In genomic region chr19:43934985-43935708, GRCh38 we compare ENCODE assay signal across 1 cellular context.
A peak's percentile ranks its signal among the peaks of the same experiment; 100 is the strongest.
TF ChIP-seq lines count a peak whose summit lies in the region.

ZNF45 (minus strand) TSS chr19:43935282; CDS start chr19:43922185, 13,097 bp downstream.

TF ChIP-seq in HEK293, 187 proteins besides CTCF, POLR2A, EP300 and RAD21 (continued from another document and continues in another):
- TF ChIP-seq ZNF184 (tag by site-specific recombination; IDR thresholded peaks at IDR 0.05) (peak; percentile 58; the same call in 1 of the 2 replicates), ZNF248 (tag by site-specific recombination; IDR thresholded peaks at IDR 0.05) (no peak), ZNF792 (tag by site-specific recombination; IDR thresholded peaks at IDR 0.05) (peak; percentile 69; the same call in 1 of the 2 replicates), WT1 (tag by site-specific recombination; IDR thresholded peaks at IDR 0.05) (peak; percentile 53), KLF8 (tag by site-specific recombination; IDR thresholded peaks at IDR 0.05) (peak; percentile 95), ZNF521 (tag by site-specific recombination; IDR thresholded peaks at IDR 0.05) (no peak), ZNF621 (tag by site-specific recombination; IDR thresholded peaks at IDR 0.05) (no peak), OSR2 (tag by site-specific recombination; IDR thresholded peaks at IDR 0.05) (no peak; the same call in 1 of the 2 replicates), ZNF626 (tag by site-specific recombination; IDR thresholded peaks at IDR 0.05) (no peak; the same call in 1 of the 2 replicates), ZNF600 (tag by site-specific recombination; IDR thresholded peaks at IDR 0.05) (peak; percentile 100), ZNF623 (tag by site-specific recombination; IDR thresholded peaks at IDR 0.05) (no peak; the same call in 1 of the 2 replicates), ZNF155 (tag by site-specific recombination; IDR thresholded peaks at IDR 0.05) (no peak), ZNF146 (tag by site-specific recombination; IDR thresholded peaks at IDR 0.05) (no peak), ZNF548 (tag by site-specific recombination; IDR thresholded peaks at IDR 0.05) (peak; percentile 21; the same call in 1 of the 2 replicates), ZFP69B (tag by site-specific recombination; IDR thresholded peaks at IDR 0.05) (peak; percentile 83), ZBTB10 (tag by site-specific recombination; IDR thresholded peaks at IDR 0.05) (peak; percentile 89), GLIS2 (tag by site-specific recombination; IDR thresholded peaks at IDR 0.05) (peak; percentile 91), ZNF529 (tag by site-specific recombination; IDR thresholded peaks at IDR 0.05; ENCODE audit: insufficient replicate concordance) (no peak), ZNF658 (tag by site-specific recombination; IDR thresholded peaks at IDR 0.05) (no peak), ZNF24 (tag by site-specific recombination; IDR thresholded peaks at IDR 0.05) (peak; percentile 79), ZNF837 (tag by site-specific recombination; IDR thresholded peaks at IDR 0.05) (no peak), ZNF501 (tag by site-specific recombination; IDR thresholded peaks at IDR 0.05) (peak; percentile 95; the same call in 1 of the 2 replicates), ZNF366 (tag by site-specific recombination; conservative IDR thresholded peaks at IDR 0.05) (peak; percentile 90), KLF7 (tag by site-specific recombination; IDR thresholded peaks at IDR 0.05; ENCODE audit: borderline replicate concordance) (peak; percentile 59; the same call in 1 of the 2 replicates), KLF1 (tag by site-specific recombination; IDR thresholded peaks at IDR 0.05) (peak; percentile 40; the same call in 1 of the 2 replicates), YY2 (tag by site-specific recombination; IDR thresholded peaks at IDR 0.05) (no peak), ZNF624 (tag by site-specific recombination; IDR thresholded peaks at IDR 0.05) (no peak), ZNF558 (tag by site-specific recombination; IDR thresholded peaks at IDR 0.05) (peak; percentile 70), ZNF518A (tag by site-specific recombination; conservative IDR thresholded peaks at IDR 0.05; ENCODE audit: low read depth) (peak; percentile 94), ZXDB (tag by site-specific recombination; IDR thresholded peaks at IDR 0.05) (peak; percentile 95), ZNF610 (tag by site-specific recombination; IDR thresholded peaks at IDR 0.05; ENCODE audit: borderline replicate concordance) (peak; percentile 52; the same call in 1 of the 2 replicates), ZNF175 (tag by site-specific recombination; IDR thresholded peaks at IDR 0.05) (no peak), ZFHX2 (tag by site-specific recombination; conservative IDR thresholded peaks at IDR 0.05) (peak; percentile 83)
- TF ChIP-seq, protein P1, sequence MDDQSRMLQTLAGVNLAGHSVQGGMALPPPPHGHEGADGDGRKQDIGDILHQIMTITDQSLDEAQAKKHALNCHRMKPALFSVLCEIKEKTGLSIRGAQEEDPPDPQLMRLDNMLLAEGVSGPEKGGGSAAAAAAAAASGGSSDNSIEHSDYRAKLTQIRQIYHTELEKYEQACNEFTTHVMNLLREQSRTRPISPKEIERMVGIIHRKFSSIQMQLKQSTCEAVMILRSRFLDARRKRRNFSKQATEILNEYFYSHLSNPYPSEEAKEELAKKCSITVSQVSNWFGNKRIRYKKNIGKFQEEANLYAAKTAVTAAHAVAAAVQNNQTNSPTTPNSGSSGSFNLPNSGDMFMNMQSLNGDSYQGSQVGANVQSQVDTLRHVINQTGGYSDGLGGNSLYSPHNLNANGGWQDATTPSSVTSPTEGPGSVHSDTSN (CRISPR knock-in tag; IDR thresholded peaks at IDR 0.05), result 0 out of 2 replicates have a peak, but pooled peaks have one; percentile 32
- TF ChIP-seq, protein P2, sequence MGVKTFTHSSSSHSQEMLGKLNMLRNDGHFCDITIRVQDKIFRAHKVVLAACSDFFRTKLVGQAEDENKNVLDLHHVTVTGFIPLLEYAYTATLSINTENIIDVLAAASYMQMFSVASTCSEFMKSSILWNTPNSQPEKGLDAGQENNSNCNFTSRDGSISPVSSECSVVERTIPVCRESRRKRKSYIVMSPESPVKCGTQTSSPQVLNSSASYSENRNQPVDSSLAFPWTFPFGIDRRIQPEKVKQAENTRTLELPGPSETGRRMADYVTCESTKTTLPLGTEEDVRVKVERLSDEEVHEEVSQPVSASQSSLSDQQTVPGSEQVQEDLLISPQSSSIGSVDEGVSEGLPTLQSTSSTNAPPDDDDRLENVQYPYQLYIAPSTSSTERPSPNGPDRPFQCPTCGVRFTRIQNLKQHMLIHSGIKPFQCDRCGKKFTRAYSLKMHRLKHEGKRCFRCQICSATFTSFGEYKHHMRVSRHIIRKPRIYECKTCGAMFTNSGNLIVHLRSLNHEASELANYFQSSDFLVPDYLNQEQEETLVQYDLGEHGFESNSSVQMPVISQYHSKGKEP (tag by site-specific recombination; IDR thresholded peaks at IDR 0.05), result peak; percentile 48; the same call in 1 of the 2 replicates
- TF ChIP-seq, protein P3, sequence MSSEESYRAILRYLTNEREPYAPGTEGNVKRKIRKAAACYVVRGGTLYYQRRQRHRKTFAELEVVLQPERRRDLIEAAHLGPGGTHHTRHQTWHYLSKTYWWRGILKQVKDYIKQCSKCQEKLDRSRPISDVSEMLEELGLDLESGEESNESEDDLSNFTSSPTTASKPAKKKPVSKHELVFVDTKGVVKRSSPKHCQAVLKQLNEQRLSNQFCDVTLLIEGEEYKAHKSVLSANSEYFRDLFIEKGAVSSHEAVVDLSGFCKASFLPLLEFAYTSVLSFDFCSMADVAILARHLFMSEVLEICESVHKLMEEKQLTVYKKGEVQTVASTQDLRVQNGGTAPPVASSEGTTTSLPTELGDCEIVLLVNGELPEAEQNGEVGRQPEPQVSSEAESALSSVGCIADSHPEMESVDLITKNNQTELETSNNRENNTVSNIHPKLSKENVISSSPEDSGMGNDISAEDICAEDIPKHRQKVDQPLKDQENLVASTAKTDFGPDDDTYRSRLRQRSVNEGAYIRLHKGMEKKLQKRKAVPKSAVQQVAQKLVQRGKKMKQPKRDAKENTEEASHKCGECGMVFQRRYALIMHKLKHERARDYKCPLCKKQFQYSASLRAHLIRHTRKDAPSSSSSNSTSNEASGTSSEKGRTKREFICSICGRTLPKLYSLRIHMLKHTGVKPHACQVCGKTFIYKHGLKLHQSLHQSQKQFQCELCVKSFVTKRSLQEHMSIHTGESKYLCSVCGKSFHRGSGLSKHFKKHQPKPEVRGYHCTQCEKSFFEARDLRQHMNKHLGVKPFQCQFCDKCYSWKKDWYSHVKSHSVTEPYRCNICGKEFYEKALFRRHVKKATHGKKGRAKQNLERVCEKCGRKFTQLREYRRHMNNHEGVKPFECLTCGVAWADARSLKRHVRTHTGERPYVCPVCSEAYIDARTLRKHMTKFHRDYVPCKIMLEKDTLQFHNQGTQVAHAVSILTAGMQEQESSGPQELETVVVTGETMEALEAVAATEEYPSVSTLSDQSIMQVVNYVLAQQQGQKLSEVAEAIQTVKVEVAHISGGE (tag by site-specific recombination; conservative IDR thresholded peaks at IDR 0.05; ENCODE audit: low read depth), result peak; percentile 96
- TF ChIP-seq, protein P4, sequence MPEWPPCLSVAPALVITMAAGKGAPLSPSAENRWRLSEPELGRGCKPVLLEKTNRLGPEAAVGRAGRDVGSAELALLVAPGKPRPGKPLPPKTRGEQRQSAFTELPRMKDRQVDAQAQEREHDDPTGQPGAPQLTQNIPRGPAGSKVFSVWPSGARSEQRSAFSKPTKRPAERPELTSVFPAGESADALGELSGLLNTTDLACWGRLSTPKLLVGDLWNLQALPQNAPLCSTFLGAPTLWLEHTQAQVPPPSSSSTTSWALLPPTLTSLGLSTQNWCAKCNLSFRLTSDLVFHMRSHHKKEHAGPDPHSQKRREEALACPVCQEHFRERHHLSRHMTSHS (tag by site-specific recombination; IDR thresholded peaks at IDR 0.05), result no peak
- TF ChIP-seq, protein P5, sequence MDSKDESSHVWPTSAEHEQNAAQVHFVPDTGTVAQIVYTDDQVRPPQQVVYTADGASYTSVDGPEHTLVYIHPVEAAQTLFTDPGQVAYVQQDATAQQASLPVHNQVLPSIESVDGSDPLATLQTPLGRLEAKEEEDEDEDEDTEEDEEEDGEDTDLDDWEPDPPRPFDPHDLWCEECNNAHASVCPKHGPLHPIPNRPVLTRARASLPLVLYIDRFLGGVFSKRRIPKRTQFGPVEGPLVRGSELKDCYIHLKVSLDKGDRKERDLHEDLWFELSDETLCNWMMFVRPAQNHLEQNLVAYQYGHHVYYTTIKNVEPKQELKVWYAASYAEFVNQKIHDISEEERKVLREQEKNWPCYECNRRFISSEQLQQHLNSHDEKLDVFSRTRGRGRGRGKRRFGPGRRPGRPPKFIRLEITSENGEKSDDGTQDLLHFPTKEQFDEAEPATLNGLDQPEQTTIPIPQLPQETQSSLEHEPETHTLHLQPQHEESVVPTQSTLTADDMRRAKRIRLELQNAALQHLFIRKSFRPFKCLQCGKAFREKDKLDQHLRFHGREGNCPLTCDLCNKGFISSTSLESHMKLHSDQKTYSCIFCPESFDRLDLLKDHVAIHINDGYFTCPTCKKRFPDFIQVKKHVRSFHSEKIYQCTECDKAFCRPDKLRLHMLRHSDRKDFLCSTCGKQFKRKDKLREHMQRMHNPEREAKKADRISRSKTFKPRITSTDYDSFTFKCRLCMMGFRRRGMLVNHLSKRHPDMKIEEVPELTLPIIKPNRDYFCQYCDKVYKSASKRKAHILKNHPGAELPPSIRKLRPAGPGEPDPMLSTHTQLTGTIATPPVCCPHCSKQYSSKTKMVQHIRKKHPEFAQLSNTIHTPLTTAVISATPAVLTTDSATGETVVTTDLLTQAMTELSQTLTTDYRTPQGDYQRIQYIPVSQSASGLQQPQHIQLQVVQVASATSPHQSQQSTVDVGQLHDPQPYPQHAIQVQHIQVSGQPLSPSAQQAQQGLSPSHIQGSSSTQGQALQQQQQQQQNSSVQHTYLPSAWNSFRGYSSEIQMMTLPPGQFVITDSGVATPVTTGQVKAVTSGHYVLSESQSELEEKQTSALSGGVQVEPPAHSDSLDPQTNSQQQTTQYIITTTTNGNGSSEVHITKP (tag by site-specific recombination; IDR thresholded peaks at IDR 0.05), result peak; percentile 96
- TF ChIP-seq, protein P6, sequence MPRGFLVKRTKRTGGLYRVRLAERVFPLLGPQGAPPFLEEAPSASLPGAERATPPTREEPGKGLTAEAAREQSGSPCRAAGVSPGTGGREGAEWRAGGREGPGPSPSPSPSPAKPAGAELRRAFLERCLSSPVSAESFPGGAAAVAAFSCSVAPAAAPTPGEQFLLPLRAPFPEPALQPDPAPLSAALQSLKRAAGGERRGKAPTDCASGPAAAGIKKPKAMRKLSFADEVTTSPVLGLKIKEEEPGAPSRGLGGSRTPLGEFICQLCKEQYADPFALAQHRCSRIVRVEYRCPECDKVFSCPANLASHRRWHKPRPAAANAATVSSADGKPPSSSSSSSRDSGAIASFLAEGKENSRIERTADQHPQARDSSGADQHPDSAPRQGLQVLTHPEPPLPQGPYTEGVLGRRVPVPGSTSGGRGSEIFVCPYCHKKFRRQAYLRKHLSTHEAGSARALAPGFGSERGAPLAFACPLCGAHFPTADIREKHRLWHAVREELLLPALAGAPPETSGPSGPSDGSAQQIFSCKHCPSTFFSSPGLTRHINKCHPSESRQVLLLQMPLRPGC (tag by site-specific recombination; IDR thresholded peaks at IDR 0.05), result no peak; the same call in 1 of the 2 replicates
